ENCODE assay signal across 16 cellular contexts in the genomic region with DNA sequence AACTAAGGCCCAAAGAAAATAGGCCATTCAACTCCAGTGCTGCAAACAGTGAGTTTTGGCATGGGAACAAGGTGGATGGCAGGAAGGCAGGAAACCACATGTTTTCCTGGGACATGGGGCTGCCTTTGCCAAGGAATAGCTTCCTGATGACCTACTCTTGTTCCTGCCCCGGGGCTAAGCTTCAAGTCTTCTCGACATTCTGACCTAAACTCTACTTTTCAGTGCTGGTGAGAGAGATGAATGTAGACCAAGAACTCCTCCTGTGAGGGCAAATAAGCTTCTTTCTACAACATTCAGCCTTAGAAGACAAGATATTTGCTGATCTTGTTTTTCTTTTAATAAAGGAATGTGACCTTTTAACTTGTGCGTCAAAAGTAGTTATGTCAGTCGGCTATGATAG.
DNase-seq lines count a peak whose midpoint lies in the region; ATAC-seq and TF ChIP-seq lines count a peak whose summit lies in the region.
"Had no signal": no experiment of that assay in that cellular context is flagged by ENCODE, and none has a peak within 500 bp of the region (broad histone marks: within the 10 kb centered on the region; RNA-seq: fewer than 3 reads in every experiment).

No MANE protein-coding gene starts in this region.

- CTCF ChIA-PET in RWPE1 (lab: Yijun Ruan, JAX) = no interaction called here

- POLR2A ChIA-PET in RWPE1 (lab: Yijun Ruan, JAX; ENCODE audit: low non-redundant PET) = no interaction called here

- H3K9me3 ChIP-seq in neural progenitor cell (ENCODE audit: low read depth) = no peaks in the 10 kb centered on the region
- H3K9me3 ChIP-seq: BLaER1 treated with 17β-estradiol and CSF1 and Interleukin-3, amounts not matched to agents 10 nM and 100 nM had no signal

- no peak overlapping the region for H3K27ac Mint-ChIP-seq in neural progenitor cell

- no peak overlapping the region for H3K9ac ChIP-seq in neural progenitor cell
- H3K9ac ChIP-seq: BLaER1 treated with 17β-estradiol and CSF1 and Interleukin-3, amounts not matched to agents 10 nM and 100 nM had no signal

- H4K20me1 ChIP-seq in neural progenitor cell (ENCODE audit: low read depth) = no peaks in the 10 kb centered on the region
- H4K20me1 ChIP-seq: BLaER1 treated with 17β-estradiol and CSF1 and Interleukin-3, amounts not matched to agents 10 nM and 100 nM had no signal

- H3K27me3 Mint-ChIP-seq in neural progenitor cell (ENCODE audit: insufficient read depth, low read depth) = no peaks in the 10 kb centered on the region

- H3K4me3 ChIP-seq in epithelial cell of proximal tubule (ENCODE audit: low read depth, low read length) = no peak overlapping the region
- H3K4me3 ChIP-seq in neural progenitor cell = no peak overlapping the region
- H3K4me3 ChIP-seq: BLaER1 treated with 17β-estradiol and CSF1 and Interleukin-3, amounts not matched to agents 10 nM and 100 nM; dorsolateral prefrontal cortex; hepatocyte had no signal

- peaks cover 10% of the 10 kb centered on the region for H3K4me1 ChIP-seq in neural progenitor cell
- H3K4me1 ChIP-seq: BLaER1 treated with 17β-estradiol and CSF1 and Interleukin-3, amounts not matched to agents 10 nM and 100 nM had no signal

- peaks cover 8% of the 10 kb centered on the region for H3K4me1 Mint-ChIP-seq in neural progenitor cell

- DNase-seq in ELF-1 (ENCODE audit: low read depth, low spot score) (peak; percentile 34), RWPE1 (ENCODE audit: low spot score) (peak; percentile 49), epithelial cell of proximal tubule (ENCODE audit: low read depth) (peak; percentile 22), neural progenitor cell (ENCODE audit: low spot score) (peak; percentile 34), globus pallidus (ENCODE audit: low spot score) (no peak), COLO668 (lab: John Stamatoyannopoulos, UW; ENCODE audit: unreplicated experiment) (no peak)
- no peak for DNase-seq in stimulated activated CD4-positive, alpha-beta T cell treated with anti-CD3 and anti-CD28 coated beads, Interleukin-15, amount 100 ng/mL, for 24 hours
- DNase-seq: activated CD8-positive, alpha-beta memory T cell treated with anti-CD3 and anti-CD28 coated beads, Interleukin-2, amount 50 U/mL, for 4 hours; dorsolateral prefrontal cortex; NCI-H1048; NCI-H510A treated with DMSO at 0.1 percent for 48 hours; stimulated activated CD4-positive, alpha-beta T cell treated with anti-CD3 and anti-CD28 coated beads, Interleukin-2, amount 100 ng/mL, for 48 hours; stimulated activated naive CD8-positive, alpha-beta T cell treated with anti-CD3 and anti-CD28 coated beads, Interleukin-15, Interleukin-2, amounts not matched to agents 100 U/mL and 50 U/mL, for 24 hours had no signal

- H3K27ac ChIP-seq in RWPE1 (no peak overlapping the region), neural progenitor cell (peak overlapping the region; percentile 31)
- H3K27ac ChIP-seq: BLaER1 treated with 17β-estradiol and CSF1 and Interleukin-3, amounts not matched to agents 10 nM and 100 nM; dorsolateral prefrontal cortex; hepatocyte had no signal

- H3K4me3 Mint-ChIP-seq in neural progenitor cell = no peak overlapping the region

- H3K36me3 ChIP-seq in neural progenitor cell = no peaks in the 10 kb centered on the region
- H3K36me3 ChIP-seq: BLaER1 treated with 17β-estradiol and CSF1 and Interleukin-3, amounts not matched to agents 10 nM and 100 nM had no signal

- H3K27me3 ChIP-seq in neural progenitor cell = no peaks in the 10 kb centered on the region
- H3K27me3 ChIP-seq: BLaER1 treated with 17β-estradiol and CSF1 and Interleukin-3, amounts not matched to agents 10 nM and 100 nM; dorsolateral prefrontal cortex; hepatocyte had no signal

- no peak overlapping the region for H2AFZ ChIP-seq in neural progenitor cell (replicated peaks)
- H2AFZ ChIP-seq: hepatocyte had no signal

- no peak for TF ChIP-seq CTCF in RWPE1 (conservative IDR thresholded peaks at IDR 0.05; ENCODE audit: low read depth)
- TF ChIP-seq CTCF in epithelial cell of proximal tubule (conservative IDR thresholded peaks at IDR 0.05; ENCODE audit: low read depth, low read length) = no peak
- no peak for TF ChIP-seq CTCF in neural progenitor cell (IDR thresholded peaks at IDR 0.05)

- no peak for ATAC-seq in GM21423 (IDR thresholded peaks at IDR 0.05; ENCODE audit: unreplicated experiment)
- ATAC-seq: stimulated activated naive CD8-positive, alpha-beta T cell treated with anti-CD3 and anti-CD28 coated beads, Interleukin-15, Interleukin-2, amounts not matched to agents 100 U/mL and 50 U/mL, for 24 hours had no signal

- H3K4me2 ChIP-seq in neural progenitor cell = peak overlapping the region; percentile 10
- H3K4me2 ChIP-seq: BLaER1 treated with 17β-estradiol and CSF1 and Interleukin-3, amounts not matched to agents 10 nM and 100 nM; hepatocyte had no signal

- H3K9me3 Mint-ChIP-seq in neural progenitor cell = no peaks in the 10 kb centered on the region

- peaks cover 7% of the 10 kb centered on the region for H3F3A ChIP-seq in neural progenitor cell (ENCODE audit: low read depth)

- H3K79me2 ChIP-seq in neural progenitor cell (ENCODE audit: low read depth) = no peaks in the 10 kb centered on the region
- H3K79me2 ChIP-seq: hepatocyte had no signal

- no peaks in the 10 kb centered on the region for H3K36me3 Mint-ChIP-seq in neural progenitor cell

Comparison
In these comparisons a context has a peak if more than half of its experiments do, and no peak if none do; other contexts are left out.
1. DNase-seq: peak in ELF-1 (single experiment), RWPE1 (single experiment), epithelial cell of proximal tubule (single experiment) and neural progenitor cell (single experiment); none in globus pallidus (single experiment), stimulated activated CD4-positive, alpha-beta T cell treated with anti-CD3 and anti-CD28 coated beads, Interleukin-15, amount 100 ng/mL, for 24 hours (single experiment) and COLO668 (single experiment).